9 cellular contexts compared by ENCODE assay signal in the genomic region with DNA sequence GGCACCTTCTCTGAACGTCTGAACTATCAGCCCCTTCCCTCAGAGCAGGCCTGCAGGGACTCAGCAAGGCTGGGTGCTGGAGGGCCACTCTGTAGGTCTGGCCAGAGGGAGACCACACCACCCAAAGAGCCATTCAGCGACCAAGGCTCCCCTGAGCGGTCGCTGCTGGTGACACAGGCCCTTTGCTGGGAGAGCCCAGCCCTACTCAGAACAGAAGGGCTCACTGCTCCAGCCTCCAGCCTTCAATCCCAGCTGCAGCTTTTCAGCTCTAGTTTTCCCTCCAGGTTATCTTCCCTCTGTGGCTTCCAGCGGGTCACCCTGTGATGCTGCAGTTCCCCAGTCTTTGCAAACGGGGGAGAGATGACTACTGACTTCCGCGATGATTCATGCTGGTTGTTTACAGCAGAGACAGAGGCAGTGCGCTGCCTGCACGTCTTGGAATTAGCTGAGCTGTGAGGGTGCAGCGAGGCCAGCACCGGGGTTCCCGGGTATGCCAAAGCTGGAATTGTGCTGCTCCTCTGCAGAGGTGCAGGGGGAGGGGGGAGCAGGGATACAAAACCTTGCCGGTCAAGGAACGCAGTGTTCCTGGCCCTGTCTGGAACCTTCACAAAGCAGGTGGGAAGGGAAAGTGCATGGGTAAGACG.
DNase-seq lines count a peak whose midpoint lies in the region; ATAC-seq and TF ChIP-seq lines count a peak whose summit lies in the region.
"Had no signal": no experiment of that assay in that cellular context is flagged by ENCODE, and none has a peak within 500 bp of the region (broad histone marks: within the 10 kb centered on the region; RNA-seq: fewer than 3 reads in every experiment).

No MANE protein-coding gene starts in this region.

- ATAC-seq in GM21526 (IDR thresholded peaks at IDR 0.05; ENCODE audit: low FRiP score, unreplicated experiment), result no peak

- peak; percentile 2 for DNase-seq in NCI-H510A treated with DMSO at 0.1 percent for 48 hours (lab: John Stamatoyannopoulos, UW)
- no peak for DNase-seq in NCI-H510A (lab: John Stamatoyannopoulos, UW)
- peak; percentile 61 for DNase-seq in T-helper 2 cell treated with Interferon-gamma antibody and Interleukin-4, amounts not matched to agents 5 μg/mL and 100 μg/mL, for 36 hours (ENCODE audit: low spot score)
- peak; percentile 65 for DNase-seq in dermis blood vessel endothelial cell
- DNase-seq in lung microvascular endothelial cell (ENCODE audit: low read depth in 2 of 2), result peak; percentile 66 to 81
- peak in 2 of 3 experiments; percentile 30 to 38 for DNase-seq in stimulated activated CD4-positive, alpha-beta T cell treated with anti-CD3 and anti-CD28 coated beads, TNF-alpha, amount 100 ng/mL, for 24 hours (ENCODE audit: low read depth in 3 of 3)
- DNase-seq in endothelial cell (ENCODE audit: low spot score), result no peak

- no peaks in the 10 kb centered on the region for H3K36me3 Mint-ChIP-seq in T-helper 2 cell treated with Interferon-gamma antibody and Interleukin-4, amounts not matched to agents 5 μg/mL and 100 μg/mL, for 36 hours (ENCODE audit: low read depth)
- H3K36me3 Mint-ChIP-seq in endothelial cell (ENCODE audit: low read depth, unreplicated experiment), result no peaks in the 10 kb centered on the region

- TF ChIP-seq CTCF in endothelial cell (IDR thresholded peaks at IDR 0.05; ENCODE audit: unreplicated experiment), result no peak

- H3K27me3 Mint-ChIP-seq in T-helper 2 cell treated with Interferon-gamma antibody and Interleukin-4, amounts not matched to agents 5 μg/mL and 100 μg/mL, for 36 hours (ENCODE audit: low read depth), result peaks cover 7% of the 10 kb centered on the region
- peaks cover 2% of the 10 kb centered on the region for H3K27me3 Mint-ChIP-seq in endothelial cell (ENCODE audit: unreplicated experiment)

- H3K4me3 Mint-ChIP-seq in T-helper 2 cell treated with Interferon-gamma antibody and Interleukin-4, amounts not matched to agents 5 μg/mL and 100 μg/mL, for 36 hours, result peak overlapping the region; percentile 66
- H3K4me3 Mint-ChIP-seq in endothelial cell (ENCODE audit: unreplicated experiment), result no peak overlapping the region
- H3K4me3 Mint-ChIP-seq: B cell had no signal

- peak overlapping the region; percentile 60 for H3K27ac Mint-ChIP-seq in T-helper 2 cell treated with Interferon-gamma antibody and Interleukin-4, amounts not matched to agents 5 μg/mL and 100 μg/mL, for 36 hours
- no peak overlapping the region for H3K27ac Mint-ChIP-seq in endothelial cell (ENCODE audit: unreplicated experiment)
- H3K27ac Mint-ChIP-seq: B cell had no signal

- H3K4me1 Mint-ChIP-seq in T-helper 2 cell treated with Interferon-gamma antibody and Interleukin-4, amounts not matched to agents 5 μg/mL and 100 μg/mL, for 36 hours (ENCODE audit: low read depth), result peaks cover 20% of the 10 kb centered on the region
- H3K4me1 Mint-ChIP-seq in endothelial cell (ENCODE audit: unreplicated experiment), result peaks cover 33% of the 10 kb centered on the region
- H3K4me1 Mint-ChIP-seq: B cell had no signal

- H3K9me3 Mint-ChIP-seq in T-helper 2 cell treated with Interferon-gamma antibody and Interleukin-4, amounts not matched to agents 5 μg/mL and 100 μg/mL, for 36 hours, result no peaks in the 10 kb centered on the region
- no peaks in the 10 kb centered on the region for H3K9me3 Mint-ChIP-seq in endothelial cell (ENCODE audit: unreplicated experiment)

Comparison
In these comparisons a context has a peak if more than half of its experiments do, and no peak if none do; other contexts are left out.
1. DNase-seq: peak in NCI-H510A treated with DMSO at 0.1 percent for 48 hours (single experiment), T-helper 2 cell treated with Interferon-gamma antibody and Interleukin-4, amounts not matched to agents 5 μg/mL and 100 μg/mL, for 36 hours (single experiment), dermis blood vessel endothelial cell (single experiment), lung microvascular endothelial cell (2 of 2) and stimulated activated CD4-positive, alpha-beta T cell treated with anti-CD3 and anti-CD28 coated beads, TNF-alpha, amount 100 ng/mL, for 24 hours (2 of 3); none in NCI-H510A (single experiment) and endothelial cell (single experiment).